Comparison of ENCODE assay signal across 7 cellular contexts in genomic region chr16:49857423-49858181, GRCh38. TPM values are rescaled to one million over a fixed set of nuclear protein-coding genes. Genes with fewer than 3 reads are reported as not detected.
DNase-seq lines count a peak whose midpoint lies in the region; ATAC-seq, FAIRE-seq and TF ChIP-seq lines count a peak whose summit lies in the region.

No MANE protein-coding gene starts in this region.

- intact Hi-C loops in endothelial cell of umbilical vein (cut with micrococcal nuclease): loop anchor here (1.0 to 5.0 kb wide), 10 partner anchors 19 to 449 kb away; no protein-coding TSS in a partner anchor

- no peak overlapping the region for H3K9ac ChIP-seq in endothelial cell of umbilical vein (replicated peaks; ENCODE audit: extremely low read depth, insufficient read depth, low read length)

- no peaks in the 10 kb centered on the region for H4K20me1 ChIP-seq in endothelial cell of umbilical vein (replicated peaks; ENCODE audit: control insufficient read depth, extremely low read depth, insufficient read depth, low read length)

- H3K27me3 ChIP-seq in endothelial cell of umbilical vein (ENCODE audit: control insufficient read depth in 2 of 2, insufficient read depth in 2 of 2, low read length in 2 of 2): peaks cover 24 to 52% of the 10 kb centered on the region in 2 experiments
- peaks cover 81% of the 10 kb centered on the region for H3K27me3 ChIP-seq in thymus (ENCODE audit: control insufficient read depth, insufficient read depth)

- no peaks in the 10 kb centered on the region for H3K9me1 ChIP-seq in endothelial cell of umbilical vein (replicated peaks; ENCODE audit: control insufficient read depth, extremely low read depth, insufficient read depth, low read length)

- H2AFZ ChIP-seq in endothelial cell of umbilical vein (ENCODE audit: low read depth, low read length): no peak overlapping the region

- CTCF ChIA-PET in endothelial cell of umbilical vein (lab: Charles Lee): interaction anchor here (0.6 to 4.4 kb wide), 53 partner anchors 9 to 808 kb away, joined by 3 to 44 read pairs (median 4); partner anchors contain the start of genes CNEP1R1 and HEATR3

- 2% methylated on average over 52 of the region's 52 CpGs for WGBS in thymus

- dilution Hi-C loops in endothelial cell of umbilical vein (cut with MboI; ENCODE audit: extremely low pct_ligation_motif_present, low sequenced_read_pairs): no loop called here

- BruUV-seq in endothelial cell of umbilical vein (replicated peaks; lab: Mats Ljungman, UMichigan): no TSS peak

- DNase-seq in NCI-H1694 (lab: John Stamatoyannopoulos, UW) (peak; percentile 54), endothelial cell of umbilical vein (ENCODE audit: low read depth, low spot score) (peak; percentile 40), midbrain (lab: John Stamatoyannopoulos, UW) (peak; percentile 31)
- DNase-seq in activated CD4-positive, alpha-beta T cell treated with anti-CD3 and anti-CD28 coated beads for 4 hours: peak; percentile 33 to 37

- H3K9me3 ChIP-seq in endothelial cell of umbilical vein (replicated peaks; ENCODE audit: control insufficient read depth, insufficient read depth, low read length) (no peaks in the 10 kb centered on the region), thymus (ENCODE audit: control insufficient read depth) (peaks cover 2% of the 10 kb centered on the region)

- no peaks in the 10 kb centered on the region for H3K36me3 ChIP-seq in endothelial cell of umbilical vein (ENCODE audit: control insufficient read depth in 2 of 2, extremely low read depth in 1 of 2, insufficient read depth in 2 of 2, low read length in 2 of 2)
- H3K36me3 ChIP-seq in thymus (ENCODE audit: control insufficient read depth, insufficient read depth): no peaks in the 10 kb centered on the region

- peak overlapping the region; percentile 69 for H3K4me2 ChIP-seq in endothelial cell of umbilical vein (ENCODE audit: insufficient read depth, low read length)

- FAIRE-seq in endothelial cell of umbilical vein (lab: Jason Lieb, UNC): peak; percentile 82

- POLR2A ChIA-PET in endothelial cell of umbilical vein (lab: Charles Lee): no interaction called here

- TF ChIP-seq CTCF in GM12874 (IDR thresholded peaks at IDR 0.05; ENCODE audit: insufficient read depth, low read depth, low read length): peak; percentile 78
- peak; percentile 75 to 83 for TF ChIP-seq CTCF in endothelial cell of umbilical vein (IDR thresholded peaks at IDR 0.05; ENCODE audit: extremely low read depth in 1 of 2, insufficient read depth in 1 of 2, low read depth in 1 of 2, low read length in 2 of 2)

- no peak for ATAC-seq in HG03521 (IDR thresholded peaks at IDR 0.05; ENCODE audit: unreplicated experiment)

- H3K27ac ChIP-seq in endothelial cell of umbilical vein (ENCODE audit: insufficient read depth, low read depth, low read length) (no peak overlapping the region), thymus (ENCODE audit: low read depth) (no peak overlapping the region)

- H3K4me1 ChIP-seq in endothelial cell of umbilical vein (ENCODE audit: control insufficient read depth, extremely low read depth, insufficient read depth, low read length): peaks cover 19% of the 10 kb centered on the region
- H3K4me1 ChIP-seq in thymus (ENCODE audit: control insufficient read depth, insufficient read depth, low read length): peaks cover 7% of the 10 kb centered on the region

- no peaks in the 10 kb centered on the region for H3K79me2 ChIP-seq in endothelial cell of umbilical vein (ENCODE audit: control insufficient read depth, insufficient read depth, low read length)

- no peak for TF ChIP-seq POLR2A in endothelial cell of umbilical vein (IDR thresholded peaks at IDR 0.05; ENCODE audit: low read depth, low read length)

- H3K4me3 ChIP-seq in endothelial cell of umbilical vein (replicated peaks in 1 of 3; ENCODE audit: insufficient read depth in 1 of 3, low read depth in 1 of 3, low read length in 3 of 3) (peak overlapping the region in 1 of 3 experiments; percentile 27), thymus (ENCODE audit: low read length) (peak overlapping the region; percentile 68)

TF ChIP-seq in endothelial cell of umbilical vein, 7 proteins besides CTCF, POLR2A, EP300 and RAD21:
- TF ChIP-seq FOS (IDR thresholded peaks at IDR 0.05; ENCODE audit: borderline replicate concordance, insufficient read depth, low read length): no peak
- TF ChIP-seq MYC (IDR thresholded peaks at IDR 0.05; ENCODE audit: low read depth, low read length): no peak
- no peak for TF ChIP-seq POLR2AphosphoS5 (IDR thresholded peaks at IDR 0.05; ENCODE audit: insufficient read depth, low read depth, low read length)
- no peak for TF ChIP-seq MAX (IDR thresholded peaks at IDR 0.05; ENCODE audit: insufficient read depth, insufficient read length)
- TF ChIP-seq EZH2 (IDR thresholded peaks at IDR 0.05; ENCODE audit: borderline replicate concordance, low read depth, low read length, severe bottlenecking): no peak
- no peak for TF ChIP-seq GATA2 (IDR thresholded peaks at IDR 0.05; ENCODE audit: insufficient read depth, insufficient read length, low read depth, low read length)
- TF ChIP-seq JUN (IDR thresholded peaks at IDR 0.05; ENCODE audit: borderline replicate concordance, insufficient read depth, insufficient read length, low read depth): no peak
TF ChIP-seq in endothelial cell of umbilical vein: peak in this region for 0.

RNA-seq across cellular contexts. Expression of gene ZNF423, which starts 1.7 kb away (rescaled TPM):
- 3.2 and 8.1 TPM in 2 replicates for total RNA-seq in endothelial cell of umbilical vein
- polyA plus RNA-seq in endothelial cell of umbilical vein: 2.2 and 2.3 TPM in 2 replicates
- 2.8 and 3.1 TPM in 2 replicates for polyA plus RNA-seq in endothelial cell of umbilical vein (2011; cell fraction: cytosol; rRNA removed)
- 3.6 and 4.9 TPM in 2 replicates for polyA plus RNA-seq in endothelial cell of umbilical vein (2011; cell fraction: nucleus; rRNA removed)
- polyA plus RNA-seq in endothelial cell of umbilical vein (2012): 3.7 and 7.0 TPM in 2 replicates
- 6.1 and 6.5 TPM in 2 replicates for polyA minus RNA-seq in endothelial cell of umbilical vein
- polyA minus RNA-seq in endothelial cell of umbilical vein (2011; cell fraction: cytosol; rRNA and poly(A)+ RNA removed): not detected
- polyA minus RNA-seq in endothelial cell of umbilical vein (2011; cell fraction: nucleus; rRNA and poly(A)+ RNA removed): 5.2 and 7.6 TPM in 2 replicates
- 0.52 TPM for polyA plus RNA-seq in thymus
